In the genomic region with DNA sequence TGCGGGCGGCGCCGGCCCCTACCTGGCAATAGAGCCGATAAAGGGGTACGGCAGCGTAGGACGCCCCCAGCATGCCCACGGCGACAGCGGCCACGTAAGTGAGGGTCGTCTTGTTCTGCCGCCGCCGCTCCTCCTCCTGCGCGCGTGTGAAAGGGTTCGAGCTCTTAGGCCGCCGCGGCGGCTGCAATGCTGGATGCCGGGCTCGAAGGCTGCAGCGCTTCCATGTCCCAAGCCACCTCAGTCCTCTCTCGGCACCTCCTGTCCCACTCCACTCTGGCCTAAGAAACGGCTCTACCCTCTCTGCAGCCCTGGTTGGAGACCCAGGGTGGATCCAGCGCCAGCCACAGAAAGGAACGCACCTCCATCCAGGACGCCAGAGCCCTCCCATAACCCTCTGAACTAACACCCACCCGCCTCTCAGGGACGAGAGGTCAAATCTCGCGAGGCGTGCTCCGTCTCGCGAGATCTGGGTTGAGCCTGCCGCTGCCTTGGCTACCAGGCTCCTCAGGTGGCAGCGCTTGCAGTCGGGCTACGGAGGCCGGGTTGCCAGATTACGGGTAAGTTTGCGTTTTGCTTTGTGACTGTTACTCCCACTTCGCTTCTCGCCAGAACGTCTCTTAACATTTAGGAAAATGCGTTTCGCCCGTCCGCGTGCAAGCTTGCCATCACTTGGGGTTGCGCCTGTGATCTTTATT, we compare ENCODE assay signal across 1 cellular context.
TF ChIP-seq lines count a peak whose summit lies in the region.

A gene with protein sequence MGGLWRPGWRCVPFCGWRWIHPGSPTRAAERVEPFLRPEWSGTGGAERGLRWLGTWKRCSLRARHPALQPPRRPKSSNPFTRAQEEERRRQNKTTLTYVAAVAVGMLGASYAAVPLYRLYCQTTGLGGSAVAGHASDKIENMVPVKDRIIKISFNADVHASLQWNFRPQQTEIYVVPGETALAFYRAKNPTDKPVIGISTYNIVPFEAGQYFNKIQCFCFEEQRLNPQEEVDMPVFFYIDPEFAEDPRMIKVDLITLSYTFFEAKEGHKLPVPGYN (minus strand): TSS at position 396 of the 695 bp plus-strand sequence. CDS start 8 bp downstream, at position 388.
Gene STXBP4 (plus strand): TSS at position 507 of the 695 bp plus-strand sequence. CDS start 17,455 bp downstream, outside the sequence.

TF ChIP-seq in K562, 482 proteins besides CTCF, POLR2A, EP300 and RAD21 (continued from another document and continues in another):
- TF ChIP-seq CCNT2 (IDR thresholded peaks at IDR 0.05; ENCODE audit: borderline replicate concordance, extremely low read depth, insufficient read length, low read depth, low read length) (no peak), ZNF785 (CRISPR knock-in tag; IDR thresholded peaks at IDR 0.05) (no peak), BRD4 (IDR thresholded peaks at IDR 0.05) (no peak), SP1 (CRISPR knock-in tag; IDR thresholded peaks at IDR 0.05) (peak; percentile 40), ZNF175 (CRISPR knock-in tag; IDR thresholded peaks at IDR 0.05; ENCODE audit: low read depth) (no peak), ZNF318 (IDR thresholded peaks at IDR 0.05; ENCODE audit: borderline replicate concordance in 1 of 2, low read depth in 1 of 2) (no peak), ELF1 (tag; IDR thresholded peaks at IDR 0.05) (no peak), WHSC1 (IDR thresholded peaks at IDR 0.05; ENCODE audit: low read length) (no peak), SNIP1 (IDR thresholded peaks at IDR 0.05; ENCODE audit: low read depth) (no peak), ZKSCAN8 (CRISPR knock-in tag; IDR thresholded peaks at IDR 0.05) (no peak), TFAM (CRISPR knock-in tag; conservative IDR thresholded peaks at IDR 0.05) (no peak), SUPT5H (IDR thresholded peaks at IDR 0.05) (peak; percentile 88), IRF1 (CRISPR knock-in tag; IDR thresholded peaks at IDR 0.05; ENCODE audit: borderline replicate concordance) (no peak), ESRRB (CRISPR knock-in tag; IDR thresholded peaks at IDR 0.05; ENCODE audit: borderline replicate concordance) (no peak), PYGO2 (tag; IDR thresholded peaks at IDR 0.05) (no peak), LARP7 (IDR thresholded peaks at IDR 0.05) (no peak), ATF4 (CRISPR knock-in tag; IDR thresholded peaks at IDR 0.05) (no peak), POLR3G (IDR thresholded peaks at IDR 0.05; ENCODE audit: extremely low read depth, insufficient read length, insufficient replicate concordance) (no peak), NFE2L1 (tag; IDR thresholded peaks at IDR 0.05; ENCODE audit: borderline replicate concordance, low read depth) (no peak), CBX8 (IDR thresholded peaks at IDR 0.05; ENCODE audit: borderline replicate concordance, extremely low read depth, low read depth, low read length, poor library complexity, severe bottlenecking) (no peak)
- TF ChIP-seq, protein P1, sequence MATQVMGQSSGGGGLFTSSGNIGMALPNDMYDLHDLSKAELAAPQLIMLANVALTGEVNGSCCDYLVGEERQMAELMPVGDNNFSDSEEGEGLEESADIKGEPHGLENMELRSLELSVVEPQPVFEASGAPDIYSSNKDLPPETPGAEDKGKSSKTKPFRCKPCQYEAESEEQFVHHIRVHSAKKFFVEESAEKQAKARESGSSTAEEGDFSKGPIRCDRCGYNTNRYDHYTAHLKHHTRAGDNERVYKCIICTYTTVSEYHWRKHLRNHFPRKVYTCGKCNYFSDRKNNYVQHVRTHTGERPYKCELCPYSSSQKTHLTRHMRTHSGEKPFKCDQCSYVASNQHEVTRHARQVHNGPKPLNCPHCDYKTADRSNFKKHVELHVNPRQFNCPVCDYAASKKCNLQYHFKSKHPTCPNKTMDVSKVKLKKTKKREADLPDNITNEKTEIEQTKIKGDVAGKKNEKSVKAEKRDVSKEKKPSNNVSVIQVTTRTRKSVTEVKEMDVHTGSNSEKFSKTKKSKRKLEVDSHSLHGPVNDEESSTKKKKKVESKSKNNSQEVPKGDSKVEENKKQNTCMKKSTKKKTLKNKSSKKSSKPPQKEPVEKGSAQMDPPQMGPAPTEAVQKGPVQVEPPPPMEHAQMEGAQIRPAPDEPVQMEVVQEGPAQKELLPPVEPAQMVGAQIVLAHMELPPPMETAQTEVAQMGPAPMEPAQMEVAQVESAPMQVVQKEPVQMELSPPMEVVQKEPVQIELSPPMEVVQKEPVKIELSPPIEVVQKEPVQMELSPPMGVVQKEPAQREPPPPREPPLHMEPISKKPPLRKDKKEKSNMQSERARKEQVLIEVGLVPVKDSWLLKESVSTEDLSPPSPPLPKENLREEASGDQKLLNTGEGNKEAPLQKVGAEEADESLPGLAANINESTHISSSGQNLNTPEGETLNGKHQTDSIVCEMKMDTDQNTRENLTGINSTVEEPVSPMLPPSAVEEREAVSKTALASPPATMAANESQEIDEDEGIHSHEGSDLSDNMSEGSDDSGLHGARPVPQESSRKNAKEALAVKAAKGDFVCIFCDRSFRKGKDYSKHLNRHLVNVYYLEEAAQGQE (CRISPR knock-in tag; IDR thresholded peaks at IDR 0.05; ENCODE audit: low read depth), result no peak
- TF ChIP-seq, protein P2, sequence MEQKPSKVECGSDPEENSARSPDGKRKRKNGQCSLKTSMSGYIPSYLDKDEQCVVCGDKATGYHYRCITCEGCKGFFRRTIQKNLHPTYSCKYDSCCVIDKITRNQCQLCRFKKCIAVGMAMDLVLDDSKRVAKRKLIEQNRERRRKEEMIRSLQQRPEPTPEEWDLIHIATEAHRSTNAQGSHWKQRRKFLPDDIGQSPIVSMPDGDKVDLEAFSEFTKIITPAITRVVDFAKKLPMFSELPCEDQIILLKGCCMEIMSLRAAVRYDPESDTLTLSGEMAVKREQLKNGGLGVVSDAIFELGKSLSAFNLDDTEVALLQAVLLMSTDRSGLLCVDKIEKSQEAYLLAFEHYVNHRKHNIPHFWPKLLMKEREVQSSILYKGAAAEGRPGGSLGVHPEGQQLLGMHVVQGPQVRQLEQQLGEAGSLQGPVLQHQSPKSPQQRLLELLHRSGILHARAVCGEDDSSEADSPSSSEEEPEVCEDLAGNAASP (IDR thresholded peaks at IDR 0.05), result no peak
- TF ChIP-seq, protein P3, sequence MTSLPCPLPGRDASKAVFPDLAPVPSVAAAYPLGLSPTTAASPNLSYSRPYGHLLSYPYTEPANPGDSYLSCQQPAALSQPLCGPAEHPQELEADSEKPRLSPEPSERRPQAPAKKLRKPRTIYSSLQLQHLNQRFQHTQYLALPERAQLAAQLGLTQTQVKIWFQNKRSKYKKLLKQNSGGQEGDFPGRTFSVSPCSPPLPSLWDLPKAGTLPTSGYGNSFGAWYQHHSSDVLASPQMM (CRISPR knock-in tag; IDR thresholded peaks at IDR 0.05), result no peak
- TF ChIP-seq, protein P4, sequence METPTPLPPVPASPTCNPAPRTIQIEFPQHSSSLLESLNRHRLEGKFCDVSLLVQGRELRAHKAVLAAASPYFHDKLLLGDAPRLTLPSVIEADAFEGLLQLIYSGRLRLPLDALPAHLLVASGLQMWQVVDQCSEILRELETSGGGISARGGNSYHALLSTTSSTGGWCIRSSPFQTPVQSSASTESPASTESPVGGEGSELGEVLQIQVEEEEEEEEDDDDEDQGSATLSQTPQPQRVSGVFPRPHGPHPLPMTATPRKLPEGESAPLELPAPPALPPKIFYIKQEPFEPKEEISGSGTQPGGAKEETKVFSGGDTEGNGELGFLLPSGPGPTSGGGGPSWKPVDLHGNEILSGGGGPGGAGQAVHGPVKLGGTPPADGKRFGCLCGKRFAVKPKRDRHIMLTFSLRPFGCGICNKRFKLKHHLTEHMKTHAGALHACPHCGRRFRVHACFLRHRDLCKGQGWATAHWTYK (CRISPR knock-in tag; IDR thresholded peaks at IDR 0.05), result 0 out of 2 replicates have a peak, but pooled peaks have one; percentile 59
- TF ChIP-seq, protein P5, sequence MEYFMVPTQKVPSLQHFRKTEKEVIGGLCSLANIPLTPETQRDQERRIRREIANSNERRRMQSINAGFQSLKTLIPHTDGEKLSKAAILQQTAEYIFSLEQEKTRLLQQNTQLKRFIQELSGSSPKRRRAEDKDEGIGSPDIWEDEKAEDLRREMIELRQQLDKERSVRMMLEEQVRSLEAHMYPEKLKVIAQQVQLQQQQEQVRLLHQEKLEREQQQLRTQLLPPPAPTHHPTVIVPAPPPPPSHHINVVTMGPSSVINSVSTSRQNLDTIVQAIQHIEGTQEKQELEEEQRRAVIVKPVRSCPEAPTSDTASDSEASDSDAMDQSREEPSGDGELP (CRISPR knock-in tag; IDR thresholded peaks at IDR 0.05; ENCODE audit: borderline replicate concordance), result peak; percentile 81
- TF ChIP-seq, protein P6, sequence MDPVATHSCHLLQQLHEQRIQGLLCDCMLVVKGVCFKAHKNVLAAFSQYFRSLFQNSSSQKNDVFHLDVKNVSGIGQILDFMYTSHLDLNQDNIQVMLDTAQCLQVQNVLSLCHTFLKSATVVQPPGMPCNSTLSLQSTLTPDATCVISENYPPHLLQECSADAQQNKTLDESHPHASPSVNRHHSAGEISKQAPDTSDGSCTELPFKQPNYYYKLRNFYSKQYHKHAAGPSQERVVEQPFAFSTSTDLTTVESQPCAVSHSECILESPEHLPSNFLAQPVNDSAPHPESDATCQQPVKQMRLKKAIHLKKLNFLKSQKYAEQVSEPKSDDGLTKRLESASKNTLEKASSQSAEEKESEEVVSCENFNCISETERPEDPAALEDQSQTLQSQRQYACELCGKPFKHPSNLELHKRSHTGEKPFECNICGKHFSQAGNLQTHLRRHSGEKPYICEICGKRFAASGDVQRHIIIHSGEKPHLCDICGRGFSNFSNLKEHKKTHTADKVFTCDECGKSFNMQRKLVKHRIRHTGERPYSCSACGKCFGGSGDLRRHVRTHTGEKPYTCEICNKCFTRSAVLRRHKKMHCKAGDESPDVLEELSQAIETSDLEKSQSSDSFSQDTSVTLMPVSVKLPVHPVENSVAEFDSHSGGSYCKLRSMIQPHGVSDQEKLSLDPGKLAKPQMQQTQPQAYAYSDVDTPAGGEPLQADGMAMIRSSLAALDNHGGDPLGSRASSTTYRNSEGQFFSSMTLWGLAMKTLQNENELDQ (CRISPR knock-in tag; IDR thresholded peaks at IDR 0.05; ENCODE audit: borderline replicate concordance), result no peak
